24 cellular contexts compared by ENCODE assay signal in genomic region chr4:120770897-120771296, GRCh38.
DNase-seq lines count a peak whose midpoint lies in the region; ATAC-seq, FAIRE-seq and TF ChIP-seq lines count a peak whose summit lies in the region.
"Had no signal": no experiment of that assay in that cellular context is flagged by ENCODE, and none has a peak within 500 bp of the region (broad histone marks: within the 10 kb centered on the region; RNA-seq: fewer than 3 reads in every experiment).

No MANE protein-coding gene starts in this region.

- DNase-seq in SK-N-SH (no peak), kidney (no peak), small intestine (no peak), aorta (no peak), HCEC 1CT (no peak), G401 (ENCODE audit: low spot score) (no peak)
- DNase-seq: ACHN; AML-193; BE2C; Calu3; CD4-positive, alpha-beta T cell; CD8-positive, alpha-beta memory T cell; DMS53; DMS79 treated with DMSO at 0.1 percent for 48 hours; GDM1; GOT3 had no signal

- no peak for ATAC-seq in SK-N-SH treated with all-trans-retinoic acid at 6 μM for 48 hours
- no peak for ATAC-seq in aorta (ENCODE audit: low FRiP score)
- ATAC-seq: A549, GM12878 had no signal

- POLR2A ChIA-PET in SK-N-SH (lab: Yijun Ruan, JAX), result no interaction called here

- no peak for TF ChIP-seq RAD21 in SK-N-SH (IDR thresholded peaks at IDR 0.05; ENCODE audit: low read length)

- H3K4me3 ChIP-seq in SK-N-SH (ENCODE audit: low read depth in 2 of 2, low read length in 1 of 2) (no peak overlapping the region), kidney (ENCODE audit: low read length in 2 of 2) (no peak overlapping the region), small intestine (ENCODE audit: low read depth in 1 of 2, low read length in 2 of 2) (no peak overlapping the region), aorta (ENCODE audit: low read length in 2 of 2) (no peak overlapping the region)
- H3K4me3 ChIP-seq: A549; BLaER1 treated with 17β-estradiol and CSF1 and Interleukin-3, amounts not matched to agents 10 nM and 100 nM; GM12878; HAP-1 had no signal

- H3K27ac ChIP-seq in SK-N-SH (ENCODE audit: low read depth in 2 of 2, low read length in 1 of 2) (no peak overlapping the region), kidney (ENCODE audit: low read depth in 2 of 2, low read length in 2 of 2) (no peak overlapping the region), small intestine (ENCODE audit: low read depth in 1 of 2, low read length in 1 of 2) (no peak overlapping the region), aorta (ENCODE audit: low read depth in 1 of 2, low read length in 2 of 2) (no peak overlapping the region)
- H3K27ac ChIP-seq: 22Rv1; A549; BLaER1 treated with 17β-estradiol and CSF1 and Interleukin-3, amounts not matched to agents 10 nM and 100 nM had no signal

- no peaks in the 10 kb centered on the region for H3K27me3 ChIP-seq in SK-N-SH (ENCODE audit: insufficient read depth)
- no peaks in the 10 kb centered on the region for H3K27me3 ChIP-seq in small intestine (ENCODE audit: control insufficient read depth in 2 of 2, insufficient read depth in 2 of 2, low read length in 2 of 2)
- H3K27me3 ChIP-seq in aorta (ENCODE audit: control insufficient read depth in 1 of 2, insufficient read depth in 2 of 2, low read length in 1 of 2), result no peaks in the 10 kb centered on the region
- H3K27me3 ChIP-seq: BE2C; BLaER1 treated with 17β-estradiol and CSF1 and Interleukin-3, amounts not matched to agents 10 nM and 100 nM had no signal

- intact Hi-C loops in kidney (cut with DNase I) (no loop called here), aorta (cut with DNase I) (no loop called here)

- FAIRE-seq in endometrium (lab: Jason Lieb, UNC) (peak; percentile 92), kidney (lab: Jason Lieb, UNC) (peak; percentile 95), small intestine (lab: Jason Lieb, UNC) (peak; percentile 95)
- FAIRE-seq: A549, GM12878, H54 had no signal

- no peak overlapping the region for H3K4me2 ChIP-seq in SK-N-SH
- H3K4me2 ChIP-seq: A549; BLaER1 treated with 17β-estradiol and CSF1 and Interleukin-3, amounts not matched to agents 10 nM and 100 nM had no signal

- TF ChIP-seq CTCF in SK-N-SH (IDR thresholded peaks at IDR 0.05) (no peak), kidney (IDR thresholded peaks at IDR 0.05; ENCODE audit: borderline replicate concordance, extremely low read depth, insufficient read depth) (no peak)

- in situ Hi-C loops in G401 (cut with HindIII; ENCODE audit: low sequenced_read_pairs), result no loop called here

- no peaks in the 10 kb centered on the region for H3K9me2 ChIP-seq in SK-N-SH

- H3F3A ChIP-seq in SK-N-SH (replicated peaks; ENCODE audit: insufficient read depth), result no peaks in the 10 kb centered on the region

- H3K4me1 ChIP-seq in SK-N-SH (ENCODE audit: control insufficient read depth in 1 of 2, insufficient read depth in 2 of 2, low read depth in 1 of 2, low read length in 1 of 2) (no peaks in the 10 kb centered on the region; a peak in 1 of 4 replicates), kidney (ENCODE audit: control insufficient read depth in 1 of 2, insufficient read depth in 1 of 2, low read depth in 1 of 2, low read length in 2 of 2) (no peaks in the 10 kb centered on the region), small intestine (ENCODE audit: control insufficient read depth in 2 of 2, insufficient read depth in 1 of 2, low read depth in 1 of 2, low read length in 1 of 2) (no peaks in the 10 kb centered on the region), aorta (ENCODE audit: control insufficient read depth in 1 of 2, insufficient read depth in 2 of 2, low read length in 2 of 2) (no peaks in the 10 kb centered on the region)
- H3K4me1 ChIP-seq: A549, BE2C, HAP-1 had no signal

- WGBS in SK-N-SH (ENCODE audit: low lambda C conversion rate), result 94% methylated on average over 1 of the region's 1 CpG
- 93 to 96% (median 94%) methylated on average over 1 of the region's 1 CpG for WGBS in small intestine, 3 donors
- 80 to 88% methylated on average over 1 of the region's 1 CpG for WGBS in aorta, 2 donors

- H3K79me2 ChIP-seq in SK-N-SH (ENCODE audit: insufficient read depth), result no peaks in the 10 kb centered on the region

- no peak for TF ChIP-seq EP300 in SK-N-SH (IDR thresholded peaks at IDR 0.05; ENCODE audit: borderline replicate concordance in 1 of 2, low read depth in 1 of 2, low read length in 1 of 2)

- H2AFZ ChIP-seq in SK-N-SH (ENCODE audit: low read depth), result no peak overlapping the region

- H3K36me3 ChIP-seq in SK-N-SH (replicated peaks in 1 of 2; ENCODE audit: control insufficient read depth in 1 of 2, insufficient read depth in 2 of 2, low read length in 1 of 2) (no peaks in the 10 kb centered on the region), kidney (ENCODE audit: control insufficient read depth in 1 of 2, insufficient read depth in 2 of 2, low read length in 2 of 2) (no peaks in the 10 kb centered on the region), small intestine (ENCODE audit: control insufficient read depth in 2 of 2, insufficient read depth in 2 of 2, low read length in 2 of 2) (no peaks in the 10 kb centered on the region), aorta (ENCODE audit: control insufficient read depth in 1 of 2, insufficient read depth in 2 of 2, low read length in 1 of 2) (no peaks in the 10 kb centered on the region)
- H3K36me3 ChIP-seq: BE2C; BLaER1 treated with 17β-estradiol and CSF1 and Interleukin-3, amounts not matched to agents 10 nM and 100 nM; HAP-1 had no signal

- H3K9ac ChIP-seq in SK-N-SH (no peak overlapping the region), kidney (ENCODE audit: low read length in 2 of 2) (no peak overlapping the region)
- H3K9ac ChIP-seq: BLaER1 treated with 17β-estradiol and CSF1 and Interleukin-3, amounts not matched to agents 10 nM and 100 nM had no signal

- no peaks in the 10 kb centered on the region for H4K20me1 ChIP-seq in SK-N-SH (ENCODE audit: insufficient read depth)
- H4K20me1 ChIP-seq: BLaER1 treated with 17β-estradiol and CSF1 and Interleukin-3, amounts not matched to agents 10 nM and 100 nM had no signal

- no peaks in the 10 kb centered on the region for H3K9me3 ChIP-seq in SK-N-SH
- no peaks in the 10 kb centered on the region for H3K9me3 ChIP-seq in kidney (ENCODE audit: control insufficient read depth in 1 of 2, low read length in 2 of 2)
- no peaks in the 10 kb centered on the region for H3K9me3 ChIP-seq in small intestine (ENCODE audit: control insufficient read depth, low read depth)
- H3K9me3 ChIP-seq in aorta (ENCODE audit: control insufficient read depth, low read length), result no peaks in the 10 kb centered on the region
- H3K9me3 ChIP-seq: A549; BE2C; BLaER1 treated with 17β-estradiol and CSF1 and Interleukin-3, amounts not matched to agents 10 nM and 100 nM; HAP-1 had no signal

- CTCF ChIA-PET in SK-N-SH (lab: Yijun Ruan, JAX), result no interaction called here

TF ChIP-seq in SK-N-SH treated with all-trans-retinoic acid at 6 μM for 48 hours, 23 proteins besides CTCF, POLR2A, EP300 and RAD21 (continues in another document):
- no peak for TF ChIP-seq TOX (CRISPR knock-in tag; IDR thresholded peaks at IDR 0.05; ENCODE audit: borderline replicate concordance)
- no peak for TF ChIP-seq ARNTL (CRISPR knock-in tag; IDR thresholded peaks at IDR 0.05; ENCODE audit: borderline replicate concordance, low read depth)
- no peak for TF ChIP-seq ISL1 (CRISPR knock-in tag; IDR thresholded peaks at IDR 0.05)

TF ChIP-seq in SK-N-SH, 30 proteins besides CTCF, POLR2A, EP300 and RAD21:
- TF ChIP-seq USF2 (IDR thresholded peaks at IDR 0.05; ENCODE audit: borderline replicate concordance, low read depth, low read length), result no peak
- no peak for TF ChIP-seq FOXM1 (IDR thresholded peaks at IDR 0.05; ENCODE audit: low read depth)
